ENCODE assay signal across 10 cellular contexts in genomic region chr21:32653326-32653901, GRCh38. TPM values are rescaled to one million over a fixed set of nuclear protein-coding genes. Genes with fewer than 3 reads are reported as not detected.
DNase-seq lines count a peak whose midpoint lies in the region; ATAC-seq and TF ChIP-seq lines count a peak whose summit lies in the region.
"Had no signal": no experiment of that assay in that cellular context is flagged by ENCODE, and none has a peak within 500 bp of the region (broad histone marks: within the 10 kb centered on the region; RNA-seq: fewer than 3 reads in every experiment).

No MANE protein-coding gene starts in this region.

- H3K27ac ChIP-seq in liver (ENCODE audit: low read depth in 1 of 2, low read length in 2 of 2), result no peak overlapping the region
- no peak overlapping the region for H3K27ac ChIP-seq in ovary
- H3K27ac ChIP-seq: SK-N-MC had no signal

- H3K9me3 ChIP-seq in liver (ENCODE audit: control insufficient read depth in 4 of 4, low read length in 3 of 4), result no peaks in the 10 kb centered on the region
- no peaks in the 10 kb centered on the region for H3K9me3 ChIP-seq in ovary

- H3K9ac ChIP-seq in liver (ENCODE audit: low read depth in 1 of 2, low read length in 2 of 2), result no peak overlapping the region

- in situ Hi-C loops in Caki2 (cut with HindIII; ENCODE audit: low pct_unique_long_range_greater_than_20kb, low sequenced_read_pairs), result no loop called here

- peak; percentile 62 for TF ChIP-seq CTCF in GM20000 (IDR thresholded peaks at IDR 0.05; ENCODE audit: extremely low read depth, missing control alignments)
- TF ChIP-seq CTCF in liver (IDR thresholded peaks at IDR 0.05; ENCODE audit: low read depth, low read length, missing input control), result peak; percentile 80
- peak in 1 of 3 donors; percentile 9 for TF ChIP-seq CTCF in ovary (IDR thresholded peaks at IDR 0.05)

- intact Hi-C loops in ovary (cut with DNase I), result loop anchor here in 1 of 4 donors (10.0 kb wide), 1 partner anchor 181 kb away; no protein-coding TSS in a partner anchor

- H3K36me3 ChIP-seq in liver (ENCODE audit: control insufficient read depth in 4 of 4, insufficient read depth in 3 of 4, low read depth in 1 of 4, low read length in 3 of 4) (peaks cover 2 to 20% (median 14%) of the 10 kb centered on the region in 4 donors), ovary (no peaks in the 10 kb centered on the region)

- no peak for TF ChIP-seq POLR2A in ovary (IDR thresholded peaks at IDR 0.05)

- TF ChIP-seq EP300 in ovary (IDR thresholded peaks at IDR 0.05), result no peak

- 66% methylated on average over 2 of the region's 2 CpGs for WGBS in liver
- 86 to 88% (median 86%) methylated on average over 2 of the region's 2 CpGs for WGBS in ovary, 3 donors

- H3K4me3 ChIP-seq in liver (ENCODE audit: low read depth in 1 of 3, low read length in 3 of 3) (no peak overlapping the region), ovary (no peak overlapping the region)
- H3K4me3 ChIP-seq: SK-N-MC had no signal

- peak; percentile 82 to 90 for TF ChIP-seq RAD21 in liver (IDR thresholded peaks at IDR 0.05)

- ATAC-seq in GM18520 (IDR thresholded peaks at IDR 0.05; ENCODE audit: unreplicated experiment), result no peak

- H3K4me1 ChIP-seq in liver (ENCODE audit: control insufficient read depth in 4 of 4, insufficient read depth in 4 of 4, low read length in 3 of 4) (no peaks in the 10 kb centered on the region), ovary (ENCODE audit: insufficient read depth) (no peaks in the 10 kb centered on the region)

- DNase-seq in Caki2 (ENCODE audit: low read depth), result peak; percentile 22
- peak; percentile 64 for DNase-seq in GM20000 (ENCODE audit: low spot score)
- DNase-seq in NCI-H524 treated with DMSO at 0.1 percent for 48 hours (lab: John Stamatoyannopoulos, UW), result peak; percentile 19
- DNase-seq in amniotic epithelial cell (ENCODE audit: low read depth), result peak; percentile 17
- no peak for DNase-seq in UCSD-AML1 (lab: John Stamatoyannopoulos, UW; ENCODE audit: unreplicated experiment)
- DNase-seq in ovary, result no peak
- DNase-seq: right cardiac atrium had no signal

- no peaks in the 10 kb centered on the region for H3K27me3 ChIP-seq in liver (ENCODE audit: control insufficient read depth in 4 of 4, insufficient read depth in 4 of 4, low read length in 3 of 4)
- no peaks in the 10 kb centered on the region for H3K27me3 ChIP-seq in ovary

TF ChIP-seq in liver, 16 proteins besides CTCF, POLR2A, EP300 and RAD21:
- no peak for TF ChIP-seq FOXA2 (IDR thresholded peaks at IDR 0.05)
- peak in 1 of 2 donors; percentile 11 for TF ChIP-seq RXRA (IDR thresholded peaks at IDR 0.05)
- no peak for TF ChIP-seq JUND (IDR thresholded peaks at IDR 0.05)
- no peak for TF ChIP-seq YY1 (IDR thresholded peaks at IDR 0.05)
- TF ChIP-seq HNF4A (conservative IDR thresholded peaks at IDR 0.05), result no peak

RNA-seq across cellular contexts. Expression of gene CFAP298, which starts 41.2 kb away (rescaled TPM):
- 51.9 and 78.0 TPM in 2 replicates for total RNA-seq in Caki2 (2014; rRNA removed; shearing (Covaris generic); ENCODE audit: low replicate concordance)
- total RNA-seq in liver, result 10 to 100 TPM; 13.1 to 14.8 TPM
- 10 to 100 TPM; 15.7 to 19.8 TPM for polyA plus RNA-seq in liver
- 10 to 100 TPM; 18.6 to 39.5 (median 27.3) TPM for total RNA-seq in ovary
- 10 to 100 TPM; 28.0 to 29.6 TPM for polyA plus RNA-seq in ovary

Comparison
In these comparisons a context has a peak if more than half of its experiments do, and no peak if none do; other contexts are left out.
1. DNase-seq: peak in Caki2 (single experiment), GM20000 (single experiment), NCI-H524 treated with DMSO at 0.1 percent for 48 hours (single experiment) and amniotic epithelial cell (single experiment); none in UCSD-AML1 (single experiment) and ovary (0 of 5).